ENCODE assay signal across 13 cellular contexts in the genomic region with DNA sequence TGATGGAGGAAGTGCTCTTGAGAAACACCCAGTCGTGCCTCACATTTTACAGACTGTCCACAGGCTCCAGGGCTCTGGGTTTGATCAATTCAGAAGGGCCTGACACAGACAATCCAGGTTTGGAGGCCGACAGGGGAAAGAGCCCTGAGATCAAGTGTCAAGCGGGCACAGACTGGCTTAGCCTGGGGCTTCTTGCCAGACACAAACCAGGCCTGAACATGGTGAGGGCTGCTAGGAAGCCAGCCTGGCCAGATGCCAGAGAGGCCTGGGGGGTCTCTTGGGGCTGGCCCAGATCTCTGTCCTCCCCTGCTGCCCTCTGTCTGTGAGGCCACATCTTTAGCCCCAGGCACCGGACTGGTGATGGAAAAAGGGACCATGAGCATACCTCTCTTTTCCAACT.
"Had no signal": no experiment of that assay in that cellular context is flagged by ENCODE, and none has a peak within 500 bp of the region (broad histone marks: within the 10 kb centered on the region; RNA-seq: fewer than 3 reads in every experiment).

No MANE protein-coding gene starts in this region.

- H3K4me3 ChIP-seq: adrenal gland, colonic mucosa, psoas muscle, spleen, suprapubic skin had no signal

- DNase-seq: activated CD4-positive, alpha-beta T cell treated with anti-CD3 and anti-CD28 coated beads, Interleukin-2, amount 50 U/mL, for 48 hours; activated effector memory CD4-positive, alpha-beta T cell treated with anti-CD3 and anti-CD28 coated beads, Interleukin-2, amount 50 U/mL, for 16 hours; activated T-cell treated with anti-CD3 and anti-CD28 coated beads, Interleukin-2, amount 50 U/mL, for 48 hours; adrenal gland; colonic mucosa; hypothalamus; mesendoderm; nephron progenitor cell; psoas muscle; spleen; trophoblast cell had no signal

- H3K4me1 ChIP-seq: adrenal gland, colonic mucosa, psoas muscle, spleen, suprapubic skin had no signal

- H3K27me3 ChIP-seq: adrenal gland, colonic mucosa, suprapubic skin had no signal

- H3K9me3 ChIP-seq: adrenal gland, colonic mucosa, psoas muscle, spleen, suprapubic skin had no signal

- H3K27ac ChIP-seq: adrenal gland, colonic mucosa, psoas muscle, spleen, suprapubic skin, VCaP had no signal

- H3K36me3 ChIP-seq: adrenal gland, colonic mucosa, spleen, suprapubic skin had no signal
